In genomic region chr5:179274321-179275315, GRCh38 we compare ENCODE assay signal across 13 cellular contexts.
DNase-seq lines count a peak whose midpoint lies in the region; ATAC-seq and TF ChIP-seq lines count a peak whose summit lies in the region.
"Had no signal": no experiment of that assay in that cellular context is flagged by ENCODE, and none has a peak within 500 bp of the region (broad histone marks: within the 10 kb centered on the region; RNA-seq: fewer than 3 reads in every experiment).

No MANE protein-coding gene starts in this region.

- no peaks in the 10 kb centered on the region for H3K9me3 Mint-ChIP-seq in endothelial cell (ENCODE audit: unreplicated experiment)
- H3K9me3 Mint-ChIP-seq in activated T-helper 1 cell treated with anti-CD3 and anti-CD28 coated beads, Interleukin-12 subunit alpha, Interleukin-12 subunit beta, Interleukin-2, Interleukin-4 antibody, amounts not matched to agents 30 ng/mL and 10 ng/mL and 1 ng/mL, durations not matched to agents 14 hours and 24 hours and 36 hours, result no peaks in the 10 kb centered on the region
- no peaks in the 10 kb centered on the region for H3K9me3 Mint-ChIP-seq in natural killer cell treated with Interleukin-12 subunit alpha and Interleukin-12 subunit beta and Interleukin-15 and Interleukin-18, amount 100 ng/mL, for 72 hours
- H3K9me3 Mint-ChIP-seq: activated T-cell treated with anti-CD3 and anti-CD28 coated beads, Interleukin-2, amount 50 U/mL, for 72 hours had no signal

- 88 to 89% methylated on average over 14 to 17 of the region's 26 CpGs for WGBS in thyroid gland, 2 donors

- H3K36me3 ChIP-seq in lower lobe of right lung, result peaks cover 3% of the 10 kb centered on the region
- H3K36me3 ChIP-seq in thyroid gland, result no peaks in the 10 kb centered on the region

- TF ChIP-seq CTCF in LNCAP (IDR thresholded peaks at IDR 0.05) (peak; percentile 19; the same call in 1 of the 2 replicates), endothelial cell (IDR thresholded peaks at IDR 0.05; ENCODE audit: unreplicated experiment) (peak; percentile 23), lower lobe of right lung (IDR thresholded peaks at IDR 0.05) (no peak), thyroid gland (IDR thresholded peaks at IDR 0.05) (no peak)

- H3K36me3 Mint-ChIP-seq in endothelial cell (ENCODE audit: low read depth, unreplicated experiment), result no peaks in the 10 kb centered on the region
- H3K36me3 Mint-ChIP-seq in activated T-helper 1 cell treated with anti-CD3 and anti-CD28 coated beads, Interleukin-12 subunit alpha, Interleukin-12 subunit beta, Interleukin-2, Interleukin-4 antibody, amounts not matched to agents 30 ng/mL and 10 ng/mL and 1 ng/mL, durations not matched to agents 14 hours and 24 hours and 36 hours (ENCODE audit: low read depth), result no peaks in the 10 kb centered on the region
- H3K36me3 Mint-ChIP-seq in natural killer cell treated with Interleukin-12 subunit alpha and Interleukin-12 subunit beta and Interleukin-15 and Interleukin-18, amount 100 ng/mL, for 72 hours, result no peaks in the 10 kb centered on the region

- TF ChIP-seq POLR2A in thyroid gland (IDR thresholded peaks at IDR 0.05), result no peak

- peaks cover 4% of the 10 kb centered on the region for H3K27me3 Mint-ChIP-seq in endothelial cell (ENCODE audit: unreplicated experiment)
- H3K27me3 Mint-ChIP-seq in activated T-helper 1 cell treated with anti-CD3 and anti-CD28 coated beads, Interleukin-12 subunit alpha, Interleukin-12 subunit beta, Interleukin-2, Interleukin-4 antibody, amounts not matched to agents 30 ng/mL and 10 ng/mL and 1 ng/mL, durations not matched to agents 14 hours and 24 hours and 36 hours (ENCODE audit: insufficient read depth), result no peaks in the 10 kb centered on the region
- no peaks in the 10 kb centered on the region for H3K27me3 Mint-ChIP-seq in natural killer cell treated with Interleukin-12 subunit alpha and Interleukin-12 subunit beta and Interleukin-15 and Interleukin-18, amount 100 ng/mL, for 72 hours

- H3K9me3 ChIP-seq in lower lobe of right lung, result no peaks in the 10 kb centered on the region
- H3K9me3 ChIP-seq in thyroid gland, result no peaks in the 10 kb centered on the region

- no peak for DNase-seq in endothelial cell (ENCODE audit: low spot score)
- peak; percentile 37 for DNase-seq in lower lobe of right lung
- no peak for DNase-seq in thyroid gland
- no peak for DNase-seq in T-helper 9 cell
- DNase-seq in activated T-helper 1 cell treated with anti-CD3 and anti-CD28 coated beads, Interleukin-12 subunit alpha, Interleukin-12 subunit beta, Interleukin-2, Interleukin-4 antibody, amounts not matched to agents 30 ng/mL and 10 ng/mL and 1 ng/mL, durations not matched to agents 14 hours and 24 hours and 36 hours (ENCODE audit: low spot score), result no peak
- no peak for DNase-seq in natural killer cell treated with Interleukin-12 subunit alpha and Interleukin-12 subunit beta and Interleukin-15 and Interleukin-18, amount 100 ng/mL, for 72 hours (ENCODE audit: low spot score)
- DNase-seq: activated T-cell treated with anti-CD3 and anti-CD28 coated beads, Interleukin-2, amount 50 U/mL, for 72 hours; caudate nucleus; NCI-H1092; NCI-H524 treated with DMSO at 0.1 percent for 48 hours had no signal

- no peak overlapping the region for H3K27ac Mint-ChIP-seq in endothelial cell (ENCODE audit: unreplicated experiment)
- H3K27ac Mint-ChIP-seq in activated T-helper 1 cell treated with anti-CD3 and anti-CD28 coated beads, Interleukin-12 subunit alpha, Interleukin-12 subunit beta, Interleukin-2, Interleukin-4 antibody, amounts not matched to agents 30 ng/mL and 10 ng/mL and 1 ng/mL, durations not matched to agents 14 hours and 24 hours and 36 hours, result no peak overlapping the region
- H3K27ac Mint-ChIP-seq in natural killer cell treated with Interleukin-12 subunit alpha and Interleukin-12 subunit beta and Interleukin-15 and Interleukin-18, amount 100 ng/mL, for 72 hours, result no peak overlapping the region
- H3K27ac Mint-ChIP-seq: activated T-cell treated with anti-CD3 and anti-CD28 coated beads, Interleukin-2, amount 50 U/mL, for 72 hours had no signal

- ATAC-seq in lower lobe of right lung (no peak), GM19035 (IDR thresholded peaks at IDR 0.05; ENCODE audit: unreplicated experiment) (no peak)
- no peak for ATAC-seq in natural killer cell treated with Interleukin-12 subunit alpha and Interleukin-12 subunit beta and Interleukin-15 and Interleukin-18, amount 100 ng/mL, for 72 hours
- ATAC-seq: activated CD4-positive, CD25-positive, alpha-beta regulatory T cell treated with anti-CD3 and anti-CD28 coated beads, Interleukin-2, amount 50 U/mL, for 24 hours; activated T-cell treated with anti-CD3 and anti-CD28 coated beads, Interleukin-2, amount 50 U/mL, for 72 hours had no signal

- H3K4me3 ChIP-seq in lower lobe of right lung, result no peak overlapping the region
- no peak overlapping the region for H3K4me3 ChIP-seq in thyroid gland (replicated peaks in 1 of 3)

- peaks cover 60% of the 10 kb centered on the region for H3K4me1 ChIP-seq in lower lobe of right lung
- peaks cover 0 to 43% of the 10 kb centered on the region in 2 donors for H3K4me1 ChIP-seq in thyroid gland

- H3K4me1 Mint-ChIP-seq in endothelial cell (ENCODE audit: unreplicated experiment), result peaks cover 19% of the 10 kb centered on the region
- no peaks in the 10 kb centered on the region for H3K4me1 Mint-ChIP-seq in activated T-helper 1 cell treated with anti-CD3 and anti-CD28 coated beads, Interleukin-12 subunit alpha, Interleukin-12 subunit beta, Interleukin-2, Interleukin-4 antibody, amounts not matched to agents 30 ng/mL and 10 ng/mL and 1 ng/mL, durations not matched to agents 14 hours and 24 hours and 36 hours (ENCODE audit: low read depth)
- H3K4me1 Mint-ChIP-seq in natural killer cell treated with Interleukin-12 subunit alpha and Interleukin-12 subunit beta and Interleukin-15 and Interleukin-18, amount 100 ng/mL, for 72 hours (ENCODE audit: low read depth in 2 of 2), result no peaks in the 10 kb centered on the region

- H3K4me3 Mint-ChIP-seq in endothelial cell (ENCODE audit: unreplicated experiment), result no peak overlapping the region
- no peak overlapping the region for H3K4me3 Mint-ChIP-seq in activated T-helper 1 cell treated with anti-CD3 and anti-CD28 coated beads, Interleukin-12 subunit alpha, Interleukin-12 subunit beta, Interleukin-2, Interleukin-4 antibody, amounts not matched to agents 30 ng/mL and 10 ng/mL and 1 ng/mL, durations not matched to agents 14 hours and 24 hours and 36 hours
- H3K4me3 Mint-ChIP-seq in natural killer cell treated with Interleukin-12 subunit alpha and Interleukin-12 subunit beta and Interleukin-15 and Interleukin-18, amount 100 ng/mL, for 72 hours, result no peak overlapping the region
- H3K4me3 Mint-ChIP-seq: activated T-cell treated with anti-CD3 and anti-CD28 coated beads, Interleukin-2, amount 50 U/mL, for 72 hours had no signal

- intact Hi-C loops in lower lobe of right lung (cut with DNase I) (no loop called here), thyroid gland (cut with DNase I) (no loop called here)
- intact Hi-C loops in activated T-helper 1 cell treated with anti-CD3 and anti-CD28 coated beads, Interleukin-12 subunit alpha, Interleukin-12 subunit beta, Interleukin-2, Interleukin-4 antibody, amounts not matched to agents 30 ng/mL and 10 ng/mL and 1 ng/mL, durations not matched to agents 14 hours and 24 hours and 36 hours (cut with micrococcal nuclease), result no loop called here

- no peaks in the 10 kb centered on the region for H3K27me3 ChIP-seq in lower lobe of right lung (ENCODE audit: low read depth)
- no peaks in the 10 kb centered on the region for H3K27me3 ChIP-seq in thyroid gland

- H3K27ac ChIP-seq in lower lobe of right lung (peak overlapping the region; percentile 75), thyroid gland (peak overlapping the region in 2 of 3 donors; percentile 28 to 56)

Comparison
In these comparisons a context has a peak if more than half of its experiments do, and no peak if none do; other contexts are left out.
1. CTCF ChIP-seq: peak in LNCAP (single experiment) and endothelial cell (single experiment); none in lower lobe of right lung (single experiment) and thyroid gland (0 of 6).